Comparison of ENCODE assay signal across 8 cellular contexts in genomic region chr6:41846666-41847237, GRCh38. TPM values are rescaled to one million over a fixed set of nuclear protein-coding genes. Genes with fewer than 3 reads are reported as not detected.
A peak's percentile ranks its signal among the peaks of the same experiment; 100 is the strongest.
DNase-seq lines count a peak whose midpoint lies in the region; ATAC-seq and TF ChIP-seq lines count a peak whose summit lies in the region.

No MANE protein-coding gene starts in this region.

- H3K4me1 ChIP-seq in Peyer's patch (peaks cover 0 to 6% (median 0%) of the 10 kb centered on the region in 4 donors), upper lobe of right lung (peaks cover 5% of the 10 kb centered on the region)

- no peak for TF ChIP-seq EP300 in Ishikawa (IDR thresholded peaks at IDR 0.05; ENCODE audit: borderline replicate concordance)

- H3K9me3 ChIP-seq in Peyer's patch (no peaks in the 10 kb centered on the region), upper lobe of right lung (no peaks in the 10 kb centered on the region)

- peak; percentile 98 for ATAC-seq in upper lobe of right lung
- no peak for ATAC-seq in GM21723 (IDR thresholded peaks at IDR 0.05; ENCODE audit: unreplicated experiment)

- H3K27ac ChIP-seq in Peyer's patch (no peak overlapping the region), upper lobe of right lung (peak overlapping the region; percentile 63)

- intact Hi-C loops in upper lobe of right lung (cut with DNase I) = no loop called here

- H3K27me3 ChIP-seq in Peyer's patch (no peaks in the 10 kb centered on the region), upper lobe of right lung (no peaks in the 10 kb centered on the region)

- peak; percentile 58 to 96 (median 82) for TF ChIP-seq CTCF in Peyer's patch (IDR thresholded peaks at IDR 0.05)
- TF ChIP-seq CTCF in upper lobe of right lung (IDR thresholded peaks at IDR 0.05) = peak; percentile 84

- peaks cover 8% of the 10 kb centered on the region for H3K4me1 Mint-ChIP-seq in activated T-cell treated with anti-CD3 and anti-CD28 coated beads, Interleukin-2, amount 50 U/mL, for 24 hours (ENCODE audit: low read depth)

- H3K36me3 ChIP-seq in Peyer's patch (no peaks in the 10 kb centered on the region), upper lobe of right lung (no peaks in the 10 kb centered on the region)

- DNase-seq in GM04503 (ENCODE audit: low read depth) (peak; percentile 85), Peyer's patch (peak in 2 of 3 donors; percentile 44 to 82), fibroblast of peridontal ligament (ENCODE audit: extremely low read depth) (peak; percentile 97), non-pigmented ciliary epithelial cell (ENCODE audit: low read depth) (peak; percentile 90), upper lobe of right lung (no peak)
- peak; percentile 38 for DNase-seq in activated T-cell treated with anti-CD3 and anti-CD28 coated beads, Interleukin-2, amount 50 U/mL, for 24 hours

- no peak for TF ChIP-seq POLR2A in Peyer's patch (IDR thresholded peaks at IDR 0.05)

- H3K36me3 Mint-ChIP-seq in activated T-cell treated with anti-CD3 and anti-CD28 coated beads, Interleukin-2, amount 50 U/mL, for 24 hours (ENCODE audit: low read depth) = peaks cover 2% of the 10 kb centered on the region

- H3K4me3 Mint-ChIP-seq in activated T-cell treated with anti-CD3 and anti-CD28 coated beads, Interleukin-2, amount 50 U/mL, for 24 hours = no peak overlapping the region

- no peaks in the 10 kb centered on the region for H3K27me3 Mint-ChIP-seq in activated T-cell treated with anti-CD3 and anti-CD28 coated beads, Interleukin-2, amount 50 U/mL, for 24 hours

- H3K4me3 ChIP-seq in Peyer's patch = no peak overlapping the region
- no peak overlapping the region for H3K4me3 ChIP-seq in upper lobe of right lung

- TF ChIP-seq RAD21 in Ishikawa (IDR thresholded peaks at IDR 0.05; ENCODE audit: low read depth) = peak; percentile 87

- H3K27ac Mint-ChIP-seq in activated T-cell treated with anti-CD3 and anti-CD28 coated beads, Interleukin-2, amount 50 U/mL, for 24 hours = no peak overlapping the region

- no peaks in the 10 kb centered on the region for H3K9me3 Mint-ChIP-seq in activated T-cell treated with anti-CD3 and anti-CD28 coated beads, Interleukin-2, amount 50 U/mL, for 24 hours

TF ChIP-seq in Ishikawa, 13 proteins besides CTCF, POLR2A, EP300 and RAD21:
- TF ChIP-seq USF1 (IDR thresholded peaks at IDR 0.05) (no peak), TCF12 (IDR thresholded peaks at IDR 0.05; ENCODE audit: low read depth) (no peak), CREB1 (IDR thresholded peaks at IDR 0.05; ENCODE audit: low read depth) (no peak), ZBTB7A (IDR thresholded peaks at IDR 0.05; ENCODE audit: low read depth) (no peak), NFIC (IDR thresholded peaks at IDR 0.05) (no peak), CEBPB (IDR thresholded peaks at IDR 0.05) (no peak)

RNA-seq across cellular contexts. Expression of gene USP49, which starts 48.4 kb away (rescaled TPM):
- total RNA-seq in Peyer's patch (1 to 10 TPM; 2.1 to 8.6 (median 4.7) TPM), upper lobe of right lung (2.7 TPM)

RNA-seq across cellular contexts. Expression of gene TOMM6, which starts 59.3 kb away (rescaled TPM):
- total RNA-seq in Peyer's patch (10 to 100 TPM; 36.7 to 72.6 (median 62.4) TPM), upper lobe of right lung (138 TPM)
